8 cellular contexts compared by ENCODE assay signal in the genomic region with DNA sequence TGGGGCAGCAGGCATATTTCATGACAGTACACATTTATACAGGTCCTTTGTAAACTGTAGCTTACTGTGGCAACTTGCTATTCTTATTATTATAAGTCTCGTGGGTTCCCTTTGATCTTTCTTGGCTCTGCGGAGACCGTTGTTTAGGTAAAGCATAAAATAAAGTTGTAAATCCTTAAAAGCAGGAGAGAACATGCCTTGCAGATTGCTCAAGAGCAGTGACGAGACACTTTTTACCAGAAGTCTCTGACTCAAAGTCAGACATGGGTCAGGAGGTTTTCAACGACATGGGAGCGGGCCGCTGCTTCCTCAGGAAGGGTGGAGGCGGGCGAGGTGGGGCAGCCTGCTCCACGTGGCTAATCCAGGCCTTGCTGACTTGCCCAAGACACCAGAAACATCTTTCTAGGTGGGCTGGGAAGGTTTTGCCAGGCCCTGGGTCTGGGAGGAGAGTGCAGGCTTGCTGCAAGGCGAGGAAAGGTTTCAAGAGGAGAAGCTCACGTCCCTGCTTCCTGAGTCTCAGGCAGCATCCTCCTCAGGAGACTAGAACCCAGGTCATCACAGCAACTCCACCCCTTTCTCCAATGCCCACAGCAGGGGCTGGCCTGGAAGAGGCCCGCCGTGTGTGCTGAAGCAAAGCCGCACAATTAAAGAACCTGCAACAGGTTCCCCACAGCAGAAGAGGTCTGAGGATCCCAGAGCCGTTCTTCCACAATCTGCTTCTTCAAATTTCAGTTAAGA. TPM values are rescaled to one million over a fixed set of nuclear protein-coding genes. Genes with fewer than 3 reads are reported as not detected.
DNase-seq lines count a peak whose midpoint lies in the region; ATAC-seq and TF ChIP-seq lines count a peak whose summit lies in the region.

No MANE protein-coding gene starts in this region.

- H3K9me3 ChIP-seq in SJSA1 (replicated peaks) (no peaks in the 10 kb centered on the region), fibroblast of lung (ENCODE audit: control insufficient read depth, insufficient read depth, low read depth, low read length) (no peaks in the 10 kb centered on the region), psoas muscle (no peaks in the 10 kb centered on the region)

- H3K4me1 ChIP-seq in SJSA1 (replicated peaks), result peaks cover 42% of the 10 kb centered on the region
- H3K4me1 ChIP-seq in fibroblast of lung (ENCODE audit: control insufficient read depth, extremely low read depth, insufficient read depth, low read length), result peaks cover 23% of the 10 kb centered on the region
- no peaks in the 10 kb centered on the region for H3K4me1 ChIP-seq in psoas muscle

- TF ChIP-seq CTCF in fibroblast of lung (conservative IDR thresholded peaks at IDR 0.05 in 1 of 2, IDR thresholded peaks at IDR 0.05 in 1 of 2; ENCODE audit: low read depth in 1 of 2, low read length in 2 of 2) (no peak), psoas muscle (IDR thresholded peaks at IDR 0.05) (no peak)

- no peak overlapping the region for H3K4me3 ChIP-seq in SJSA1
- H3K4me3 ChIP-seq in fibroblast of lung (replicated peaks in 1 of 4; ENCODE audit: control extremely low read depth in 1 of 4, insufficient read depth in 1 of 4, low read depth in 3 of 4, low read length in 4 of 4), result no peak overlapping the region
- H3K4me3 ChIP-seq in psoas muscle, result no peak overlapping the region

- WGBS in psoas muscle, 3 donors, result 65 to 69% (median 65%) methylated on average over 16 of the region's 16 CpGs

- ATAC-seq in psoas muscle (peak in 2 of 4 donors; percentile 59), HG03460 (IDR thresholded peaks at IDR 0.05; ENCODE audit: unreplicated experiment) (no peak), HG02763 (IDR thresholded peaks at IDR 0.05; ENCODE audit: unreplicated experiment) (no peak)
- ATAC-seq in effector memory CD8-positive, alpha-beta T cell (replicated peaks), result no peak

- no peaks in the 10 kb centered on the region for H3K27me3 Mint-ChIP-seq in effector memory CD8-positive, alpha-beta T cell

- no peak overlapping the region for H3K4me3 Mint-ChIP-seq in effector memory CD8-positive, alpha-beta T cell

- H3K9me3 Mint-ChIP-seq in effector memory CD8-positive, alpha-beta T cell, result no peaks in the 10 kb centered on the region

- no peak overlapping the region for H2AFZ ChIP-seq in fibroblast of lung (ENCODE audit: low read length)

- DNase-seq in GF-D8 (lab: John Stamatoyannopoulos, UW) (peak; percentile 88), SJSA1 (ENCODE audit: low read depth in 1 of 2, low spot score in 2 of 2) (peak; percentile 54 to 73), fibroblast of lung (ENCODE audit: low read depth in 2 of 2) (peak; percentile 95 to 97), psoas muscle (peak; percentile 44 to 75), NCI-H510A treated with DMSO at 0.1 percent for 48 hours (lab: John Stamatoyannopoulos, UW) (no peak)
- DNase-seq in effector memory CD8-positive, alpha-beta T cell, result no peak

- H3K36me3 ChIP-seq in SJSA1, result peaks cover 12% of the 10 kb centered on the region; the same call in 1 of the 2 replicates
- H3K36me3 ChIP-seq in fibroblast of lung (ENCODE audit: control insufficient read depth, insufficient read depth, low read length), result peaks cover 3% of the 10 kb centered on the region
- no peaks in the 10 kb centered on the region for H3K36me3 ChIP-seq in psoas muscle (ENCODE audit: insufficient read depth in 1 of 2, low read depth in 1 of 2)

- no peaks in the 10 kb centered on the region for H4K20me1 ChIP-seq in fibroblast of lung (ENCODE audit: control insufficient read depth, extremely low read depth, insufficient read depth, low read length)

- H3K79me2 ChIP-seq in fibroblast of lung (ENCODE audit: control insufficient read depth, insufficient read depth, low read length), result peaks cover 22% of the 10 kb centered on the region

- H3K27me3 ChIP-seq in SJSA1 (replicated peaks), result no peaks in the 10 kb centered on the region
- H3K27me3 ChIP-seq in fibroblast of lung (ENCODE audit: control insufficient read depth, insufficient read depth, low read length), result no peaks in the 10 kb centered on the region
- no peaks in the 10 kb centered on the region for H3K27me3 ChIP-seq in psoas muscle (ENCODE audit: insufficient read depth in 3 of 3, low read length in 2 of 3)

- intact Hi-C loops in psoas muscle (cut with DNase I), result no loop called here

- H3K27ac ChIP-seq in SJSA1, result peak overlapping the region; percentile 73
- H3K27ac ChIP-seq in fibroblast of lung (ENCODE audit: insufficient read depth, low read length), result peak overlapping the region; percentile 75
- H3K27ac ChIP-seq in psoas muscle, result peak overlapping the region; percentile 30

- no peak overlapping the region for H3K4me2 ChIP-seq in fibroblast of lung (ENCODE audit: extremely low read depth, insufficient read depth, low read length)

- H3K36me3 Mint-ChIP-seq in effector memory CD8-positive, alpha-beta T cell (ENCODE audit: insufficient read depth), result no peaks in the 10 kb centered on the region

- H3K27ac Mint-ChIP-seq in effector memory CD8-positive, alpha-beta T cell, result peak overlapping the region in 1 of 2 donors; percentile 79

- H3K4me1 Mint-ChIP-seq in effector memory CD8-positive, alpha-beta T cell (ENCODE audit: low read depth in 2 of 2), result peaks cover 11 to 25% of the 10 kb centered on the region in 2 donors

- H3K9ac ChIP-seq in fibroblast of lung (ENCODE audit: insufficient read depth, low read length), result no peak overlapping the region

RNA-seq across cellular contexts. Expression of a gene that starts 6.5 kb away (rescaled TPM):
- total RNA-seq in SJSA1 (2014; rRNA removed; shearing (Covaris generic)), result 4.4 TPM in 2 replicates
- 8.2 and 24.9 TPM in 2 replicates for total RNA-seq in fibroblast of lung
- polyA plus RNA-seq in fibroblast of lung, result 7.5 and 10.3 TPM in 2 replicates
- polyA plus RNA-seq in fibroblast of lung (2012), result 12.0 and 17.0 TPM in 2 replicates
- polyA minus RNA-seq in fibroblast of lung (ENCODE audit: low replicate concordance), result 18.5 and 23.9 TPM in 2 replicates
- total RNA-seq in psoas muscle, result 1 to 10 TPM; 1.9 to 2.7 (median 2.4) TPM
- polyA plus RNA-seq in psoas muscle, result 1 to 10 TPM; 1.3 to 2.9 (median 1.4) TPM

RNA-seq across cellular contexts. Expression of a gene that starts 56.5 kb away (rescaled TPM):
- 0.16 TPM in 2 replicates for total RNA-seq in SJSA1 (2014; rRNA removed; shearing (Covaris generic))
- total RNA-seq in fibroblast of lung (under 0.01 and 0.50 TPM in 2 replicates), psoas muscle (under 1 TPM; 0.10 to 0.30 (median 0.12) TPM)
- polyA plus RNA-seq in fibroblast of lung (0.11 and 0.26 TPM in 2 replicates), psoas muscle (under 1 TPM; 0.09 to 0.22 (median 0.11) TPM)
- polyA plus RNA-seq in fibroblast of lung (2012), result 0.15 and 0.24 TPM in 2 replicates
- polyA minus RNA-seq in fibroblast of lung (ENCODE audit: low replicate concordance), result 0.67 TPM in 1 of 2 replicates, not detected in the other

Comparison
In these comparisons a context has a peak if more than half of its experiments do, and no peak if none do; other contexts are left out.
1. DNase-seq: peak in GF-D8 (single experiment), SJSA1 (2 of 2), fibroblast of lung (2 of 2) and psoas muscle (2 of 2); none in effector memory CD8-positive, alpha-beta T cell (0 of 3) and NCI-H510A treated with DMSO at 0.1 percent for 48 hours (single experiment).
2. Peak in every context shown above with its lines, with median percentiles within 50 percentile points of each other: H3K27ac ChIP-seq.